Comparison of ENCODE assay signal across 10 cellular contexts in the genomic region with DNA sequence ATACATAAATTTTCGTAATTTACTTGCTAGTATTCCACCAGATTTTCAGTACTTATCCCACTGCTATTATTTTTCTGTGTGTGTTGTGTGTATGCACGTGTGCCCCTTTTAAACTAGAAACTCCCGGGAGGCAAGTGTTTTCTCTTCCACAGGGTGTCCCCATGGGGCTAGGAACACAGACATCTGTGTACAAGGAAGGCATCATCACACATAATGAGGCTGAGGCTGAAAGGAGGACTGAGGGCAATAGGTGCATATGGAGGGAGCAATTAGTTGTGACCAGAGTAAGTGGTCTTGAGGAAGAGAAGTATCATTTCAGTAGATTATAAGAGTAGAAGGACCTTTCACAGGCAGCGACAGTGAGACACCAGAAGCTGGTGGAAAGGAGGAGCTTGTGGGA. TPM values are rescaled to one million over a fixed set of nuclear protein-coding genes. Genes with fewer than 3 reads are reported as not detected.
DNase-seq lines count a peak whose midpoint lies in the region; ATAC-seq and TF ChIP-seq lines count a peak whose summit lies in the region.
"Had no signal": no experiment of that assay in that cellular context is flagged by ENCODE, and none has a peak within 500 bp of the region (broad histone marks: within the 10 kb centered on the region; RNA-seq: fewer than 3 reads in every experiment).

No MANE protein-coding gene starts in this region.

- TF ChIP-seq CTCF in VCaP (conservative IDR thresholded peaks at IDR 0.05): no peak

- peak; percentile 9 to 81 (median 75) for DNase-seq in NCI-H1417 (lab: John Stamatoyannopoulos, UW)
- DNase-seq in NCI-H1417 treated with DMSO at 0.1 percent for 48 hours (lab: John Stamatoyannopoulos, UW): no peak
- DNase-seq in KBM-7: peak; percentile 31
- peak; percentile 22 for DNase-seq in myocyte (ENCODE audit: low read depth)
- DNase-seq in NCI-H128 (lab: John Stamatoyannopoulos, UW; ENCODE audit: unreplicated experiment): no peak
- DNase-seq in retina: no peak
- DNase-seq: adrenal gland, KG1 had no signal

- peak overlapping the region; percentile 99 for H3K27ac ChIP-seq in VCaP

- in situ Hi-C loops in KBM-7 (cut with MboI; ENCODE audit: low pct_unique_long_range_greater_than_20kb, low sequenced_read_pairs): no loop called here

- no peak for ATAC-seq in GM18870 (IDR thresholded peaks at IDR 0.05; ENCODE audit: unreplicated experiment)

RNA-seq across cellular contexts. Expression of gene DPAGT1, which starts 2.1 kb away (rescaled TPM):
- total RNA-seq in myocyte: 24.5 and 25.5 TPM in 2 replicates
- 45.1 TPM for polyA plus RNA-seq in myocyte (2012)

RNA-seq across cellular contexts. Expression of gene C2CD2L, which starts 3.4 kb away (rescaled TPM):
- total RNA-seq in myocyte: 19.3 and 19.7 TPM in 2 replicates
- 14.0 TPM for polyA plus RNA-seq in myocyte (2012)

RNA-seq across cellular contexts. Expression of gene HINFP, which starts 17.6 kb away (rescaled TPM):
- 12.9 and 16.7 TPM in 2 replicates for total RNA-seq in myocyte
- 16.1 TPM for polyA plus RNA-seq in myocyte (2012)

RNA-seq across cellular contexts. Expression of gene HMBS, which starts 19.1 kb away (rescaled TPM):
- 4.1 and 10.3 TPM in 2 replicates for total RNA-seq in myocyte
- polyA plus RNA-seq in myocyte (2012): 31.7 TPM

RNA-seq across cellular contexts. Expression of gene VPS11, which starts 36.2 kb away (rescaled TPM):
- total RNA-seq in myocyte: 21.2 and 22.0 TPM in 2 replicates
- 43.4 TPM for polyA plus RNA-seq in myocyte (2012)

Comparison
In these comparisons a context has a peak if more than half of its experiments do, and no peak if none do; other contexts are left out.
1. DNase-seq: peak in NCI-H1417 (3 of 3), KBM-7 (single experiment) and myocyte (single experiment); none in NCI-H1417 treated with DMSO at 0.1 percent for 48 hours (single experiment), NCI-H128 (single experiment) and retina (single experiment).